Comparison of ENCODE assay signal across 8 cellular contexts in the genomic region with DNA sequence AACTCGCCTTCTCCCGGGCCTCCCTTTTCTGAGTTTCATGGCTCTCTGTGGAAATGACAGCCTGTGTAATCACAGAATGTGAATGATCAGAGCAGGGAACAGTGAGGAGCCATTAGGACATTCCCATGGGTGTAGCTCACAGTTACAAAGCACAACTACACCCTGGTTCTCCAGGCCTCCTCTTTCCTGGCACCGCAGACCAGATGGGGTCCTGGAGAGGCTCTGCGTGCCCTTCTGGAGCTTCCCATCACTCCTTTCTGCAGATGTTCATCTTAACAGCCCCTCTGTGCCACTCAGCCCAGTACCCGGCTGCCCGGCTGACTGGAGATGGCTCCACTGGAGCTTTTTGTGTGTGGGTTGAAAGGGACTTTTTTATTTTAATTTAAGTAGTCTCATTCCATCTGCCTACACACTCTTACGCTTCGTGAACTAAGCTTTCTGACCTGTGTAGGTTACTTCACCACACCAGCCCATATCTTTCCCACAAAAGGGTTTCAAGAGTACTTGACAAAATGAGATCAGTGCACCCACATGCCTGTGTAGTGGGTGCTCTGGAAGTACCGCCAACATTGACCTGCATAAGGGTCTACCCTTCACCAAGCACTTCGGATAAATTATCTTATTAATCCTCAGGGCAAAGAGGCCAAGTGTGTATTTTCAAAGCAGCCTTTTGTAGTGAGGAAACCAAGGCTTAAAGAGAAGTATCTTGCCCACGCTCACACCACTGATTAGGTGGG. TPM values are rescaled to one million over a fixed set of nuclear protein-coding genes. Genes with fewer than 3 reads are reported as not detected.
DNase-seq lines count a peak whose midpoint lies in the region; ATAC-seq and TF ChIP-seq lines count a peak whose summit lies in the region.

No MANE protein-coding gene starts in this region.

- peak overlapping the region; percentile 18 to 81 (median 72) for H3K27ac ChIP-seq in adrenal gland
- H3K27ac ChIP-seq in neural cell (ENCODE audit: low read length), result peak overlapping the region; percentile 9
- no peak overlapping the region for H3K27ac ChIP-seq in PC-3 (ENCODE audit: low read length)
- H3K27ac ChIP-seq in caudate nucleus (ENCODE audit: low read depth, low read length), result no peak overlapping the region

- H3K36me3 ChIP-seq in adrenal gland (replicated peaks in 1 of 2) (peaks cover 0 to 14% of the 10 kb centered on the region in 2 donors), neural cell (ENCODE audit: insufficient read depth, low read length) (no peaks in the 10 kb centered on the region), PC-3 (ENCODE audit: low read depth, low read length) (peaks cover 3% of the 10 kb centered on the region)

- H3F3A ChIP-seq in neural cell (ENCODE audit: insufficient read depth, low read length, poor library complexity, severe bottlenecking) (no peaks in the 10 kb centered on the region), PC-3 (ENCODE audit: low read length, unreplicated experiment) (no peaks in the 10 kb centered on the region)

- no peak for TF ChIP-seq POLR2A in adrenal gland (IDR thresholded peaks at IDR 0.05)

- H3K4me3 ChIP-seq in adrenal gland, result no peak overlapping the region
- H3K4me3 ChIP-seq in neural cell (ENCODE audit: low read length), result no peak overlapping the region
- H3K4me3 ChIP-seq in PC-3 (ENCODE audit: low read length), result no peak overlapping the region

- ATAC-seq in GM21528 (IDR thresholded peaks at IDR 0.05; ENCODE audit: low FRiP score, unreplicated experiment) (peak; percentile 60), PC-3 (no peak)

- H3K79me2 ChIP-seq in neural cell (replicated peaks; ENCODE audit: insufficient read depth, low read length) (peaks cover 72% of the 10 kb centered on the region), PC-3 (ENCODE audit: low read length) (peaks cover 54% of the 10 kb centered on the region)

- peaks cover 10% of the 10 kb centered on the region for H4K20me1 ChIP-seq in neural cell (ENCODE audit: insufficient read depth)
- H4K20me1 ChIP-seq in PC-3 (ENCODE audit: low read length), result peaks cover 16% of the 10 kb centered on the region; the same call in 1 of the 2 replicates

- intact Hi-C loops in adrenal gland (cut with DNase I) (no loop called here), PC-3 (cut with micrococcal nuclease) (no loop called here)

- POLR2A ChIA-PET in PC-3 (lab: Charles Lee; ENCODE audit: unreplicated experiment), result no interaction called here

- DNase-seq in GM04503 (ENCODE audit: low read depth) (peak; percentile 2), NCI-H2029 treated with DMSO at 0.1 percent for 48 hours (lab: John Stamatoyannopoulos, UW) (peak; percentile 50), adrenal gland (peak in 1 of 7 donors; percentile 15), PC-3 (no peak), caudate nucleus (lab: John Stamatoyannopoulos, UW) (no peak), amniotic stem cell (lab: John Stamatoyannopoulos, UW) (no peak)

- no TSS peak for BruUV-seq in PC-3 (replicated peaks; lab: Mats Ljungman, UMichigan)

- TF ChIP-seq RAD21 in neural cell (conservative IDR thresholded peaks at IDR 0.05), result no peak

- CTCF ChIA-PET in PC-3 (lab: Charles Lee), result no interaction called here

- H3K9me3 ChIP-seq in adrenal gland (replicated peaks in 1 of 3), result no peaks in the 10 kb centered on the region
- no peaks in the 10 kb centered on the region for H3K9me3 ChIP-seq in neural cell (ENCODE audit: low read length)
- no peaks in the 10 kb centered on the region for H3K9me3 ChIP-seq in PC-3 (ENCODE audit: low read length)

- no peak overlapping the region for H3K9ac ChIP-seq in neural cell (ENCODE audit: low read length)
- H3K9ac ChIP-seq in PC-3 (ENCODE audit: low read length), result no peak overlapping the region

- H3K4me2 ChIP-seq in neural cell (ENCODE audit: low read length) (no peak overlapping the region), PC-3 (ENCODE audit: low read length) (no peak overlapping the region)

- H3K27me3 ChIP-seq in adrenal gland (no peaks in the 10 kb centered on the region), neural cell (ENCODE audit: insufficient read depth, low read depth, low read length) (no peaks in the 10 kb centered on the region), PC-3 (ENCODE audit: low read length) (no peaks in the 10 kb centered on the region)

- no peak for TF ChIP-seq EP300 in neural cell (conservative IDR thresholded peaks at IDR 0.05; ENCODE audit: poor library complexity, severe bottlenecking)

- H2AFZ ChIP-seq in neural cell (ENCODE audit: low read depth, low read length) (no peak overlapping the region), PC-3 (ENCODE audit: low read length) (no peak overlapping the region)

- H3K9me2 ChIP-seq in neural cell (ENCODE audit: insufficient read depth, low read length), result no peaks in the 10 kb centered on the region
- no peaks in the 10 kb centered on the region for H3K9me2 ChIP-seq in PC-3 (replicated peaks; ENCODE audit: low read length)

- 64 to 72% (median 70%) methylated on average over 11 of the region's 11 CpGs for WGBS in adrenal gland, 4 donors

- H3K4me1 ChIP-seq in adrenal gland (replicated peaks in 1 of 2) (peaks cover 28 to 53% of the 10 kb centered on the region in 2 donors), PC-3 (ENCODE audit: insufficient read depth, low read length) (peaks cover 14% of the 10 kb centered on the region)

- no peak for TF ChIP-seq CTCF in adrenal gland (IDR thresholded peaks at IDR 0.05)
- no peak for TF ChIP-seq CTCF in neural cell (IDR thresholded peaks at IDR 0.05; ENCODE audit: poor library complexity, severe bottlenecking)
- no peak for TF ChIP-seq CTCF in PC-3 (conservative IDR thresholded peaks at IDR 0.05; ENCODE audit: low read depth, low read length)

TF ChIP-seq in neural cell, 6 proteins besides CTCF, POLR2A, EP300 and RAD21:
- TF ChIP-seq, protein P1, sequence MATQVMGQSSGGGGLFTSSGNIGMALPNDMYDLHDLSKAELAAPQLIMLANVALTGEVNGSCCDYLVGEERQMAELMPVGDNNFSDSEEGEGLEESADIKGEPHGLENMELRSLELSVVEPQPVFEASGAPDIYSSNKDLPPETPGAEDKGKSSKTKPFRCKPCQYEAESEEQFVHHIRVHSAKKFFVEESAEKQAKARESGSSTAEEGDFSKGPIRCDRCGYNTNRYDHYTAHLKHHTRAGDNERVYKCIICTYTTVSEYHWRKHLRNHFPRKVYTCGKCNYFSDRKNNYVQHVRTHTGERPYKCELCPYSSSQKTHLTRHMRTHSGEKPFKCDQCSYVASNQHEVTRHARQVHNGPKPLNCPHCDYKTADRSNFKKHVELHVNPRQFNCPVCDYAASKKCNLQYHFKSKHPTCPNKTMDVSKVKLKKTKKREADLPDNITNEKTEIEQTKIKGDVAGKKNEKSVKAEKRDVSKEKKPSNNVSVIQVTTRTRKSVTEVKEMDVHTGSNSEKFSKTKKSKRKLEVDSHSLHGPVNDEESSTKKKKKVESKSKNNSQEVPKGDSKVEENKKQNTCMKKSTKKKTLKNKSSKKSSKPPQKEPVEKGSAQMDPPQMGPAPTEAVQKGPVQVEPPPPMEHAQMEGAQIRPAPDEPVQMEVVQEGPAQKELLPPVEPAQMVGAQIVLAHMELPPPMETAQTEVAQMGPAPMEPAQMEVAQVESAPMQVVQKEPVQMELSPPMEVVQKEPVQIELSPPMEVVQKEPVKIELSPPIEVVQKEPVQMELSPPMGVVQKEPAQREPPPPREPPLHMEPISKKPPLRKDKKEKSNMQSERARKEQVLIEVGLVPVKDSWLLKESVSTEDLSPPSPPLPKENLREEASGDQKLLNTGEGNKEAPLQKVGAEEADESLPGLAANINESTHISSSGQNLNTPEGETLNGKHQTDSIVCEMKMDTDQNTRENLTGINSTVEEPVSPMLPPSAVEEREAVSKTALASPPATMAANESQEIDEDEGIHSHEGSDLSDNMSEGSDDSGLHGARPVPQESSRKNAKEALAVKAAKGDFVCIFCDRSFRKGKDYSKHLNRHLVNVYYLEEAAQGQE (IDR thresholded peaks at IDR 0.05; ENCODE audit: borderline replicate concordance), result no peak
- no peak for TF ChIP-seq MXI1 (conservative IDR thresholded peaks at IDR 0.05; ENCODE audit: poor library complexity, severe bottlenecking)
- TF ChIP-seq POLR2AphosphoS5 (IDR thresholded peaks at IDR 0.05), result no peak
- no peak for TF ChIP-seq TAF1 (IDR thresholded peaks at IDR 0.05; ENCODE audit: low read depth)
- no peak for TF ChIP-seq EZH2 (IDR thresholded peaks at IDR 0.05; ENCODE audit: borderline replicate concordance, insufficient read depth, low read length, poor library complexity, severe bottlenecking)
- no peak for TF ChIP-seq SMC3 (conservative IDR thresholded peaks at IDR 0.05; ENCODE audit: poor library complexity)

RNA-seq across cellular contexts. Expression of gene SREBF2, which starts 29.8 kb away (rescaled TPM):
- total RNA-seq in adrenal gland, result 100 to 1,000 TPM; 113 to 263 (median 156) TPM
- polyA plus RNA-seq in adrenal gland, result 100 to 1,000 TPM in 2 of 3 donors, 10 to 100 TPM in 1; 85.7 to 209 (median 104) TPM
- 73.0 and 87.3 TPM in 2 replicates for polyA plus RNA-seq in neural cell
- polyA minus RNA-seq in neural cell, result 131 and 133 TPM in 2 replicates
- total RNA-seq in PC-3 (2014; rRNA removed), result 38.7 and 40.0 TPM in 2 replicates

RNA-seq across cellular contexts. Expression of gene SHISA8, which starts 52.2 kb away (rescaled TPM):
- total RNA-seq in adrenal gland (10 to 100 TPM; 15.1 to 55.5 (median 20.6) TPM), PC-3 (2014; rRNA removed) (not detected in 2 replicates)
- polyA plus RNA-seq in adrenal gland (10 to 100 TPM in 1 of 3 donors, 1 to 10 TPM in 2; 1.4 to 10.8 (median 5.1) TPM), neural cell (0.62 and 2.2 TPM in 2 replicates)
- 0.69 and 2.2 TPM in 2 replicates for polyA minus RNA-seq in neural cell

Comparison
In these comparisons a context has a peak if more than half of its experiments do, and no peak if none do; other contexts are left out.
1. DNase-seq: peak in GM04503 (single experiment) and NCI-H2029 treated with DMSO at 0.1 percent for 48 hours (single experiment); none in PC-3 (single experiment), caudate nucleus (0 of 61) and amniotic stem cell (single experiment).
2. H3K27ac ChIP-seq: peak in adrenal gland (5 of 5) and neural cell (single experiment); none in PC-3 (single experiment) and caudate nucleus (single experiment).
3. RNA of gene SHISA8, which starts 52.2 kb away (total RNA-seq): 15.1 to 55.5 TPM in adrenal gland; not detected in PC-3; every median in the first group is over 10 times any median in the second.